ENCODE assay signal across 14 cellular contexts in the genomic region with DNA sequence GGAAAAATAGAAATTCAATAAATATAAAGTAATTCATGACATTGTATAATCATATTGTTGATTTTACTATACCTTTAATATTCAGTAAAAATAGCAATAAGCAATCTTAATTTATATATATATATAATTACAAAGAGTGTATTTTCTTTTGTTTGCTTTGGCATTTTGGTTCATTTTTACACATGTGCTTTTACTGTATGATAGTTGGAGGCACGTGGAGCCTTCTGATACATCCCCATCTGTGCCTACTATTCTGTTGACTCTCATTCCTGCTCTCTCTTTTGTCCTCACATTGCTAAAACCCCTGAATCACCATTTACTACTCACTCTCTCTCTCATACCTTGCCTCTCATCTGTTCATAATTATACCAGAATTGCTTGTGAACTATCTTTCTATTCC.
DNase-seq lines count a peak whose midpoint lies in the region; ATAC-seq and TF ChIP-seq lines count a peak whose summit lies in the region.
"Had no signal": no experiment of that assay in that cellular context is flagged by ENCODE, and none has a peak within 500 bp of the region (broad histone marks: within the 10 kb centered on the region; RNA-seq: fewer than 3 reads in every experiment).

No MANE protein-coding gene starts in this region.

- 0 out of 2 replicates have a peak overlapping the region, but pooled peaks have one; percentile 1 for H3K27ac Mint-ChIP-seq in GM23338
- H3K27ac Mint-ChIP-seq: CD14-positive monocyte; CD8-positive, alpha-beta T cell had no signal

- H3K27me3 ChIP-seq in GM23338 (ENCODE audit: insufficient read depth), result no peaks in the 10 kb centered on the region
- no peaks in the 10 kb centered on the region for H3K27me3 ChIP-seq in HUES48 (ENCODE audit: control insufficient read depth, insufficient read depth, low read length)
- no peaks in the 10 kb centered on the region for H3K27me3 ChIP-seq in iPS-20b (ENCODE audit: insufficient read depth, low read length)
- no peaks in the 10 kb centered on the region for H3K27me3 ChIP-seq in MG63
- no peaks in the 10 kb centered on the region for H3K27me3 ChIP-seq in H7 (ENCODE audit: control insufficient read depth, insufficient read depth, low read length)

- no peaks in the 10 kb centered on the region for H3K9me2 ChIP-seq in GM23338 (ENCODE audit: insufficient read depth)

- H3K27me3 Mint-ChIP-seq in GM23338 (ENCODE audit: insufficient read depth, low read depth, poor library complexity), result no peaks in the 10 kb centered on the region

- peaks cover 57% of the 10 kb centered on the region for H3K4me1 ChIP-seq in GM23338 (ENCODE audit: insufficient read depth)
- peaks cover 65% of the 10 kb centered on the region for H3K4me1 ChIP-seq in HUES48 (ENCODE audit: control insufficient read depth, insufficient read depth, low read length)
- peaks cover 30% of the 10 kb centered on the region; the same call in 1 of the 2 replicates for H3K4me1 ChIP-seq in iPS-20b (ENCODE audit: insufficient read depth, low read length)
- H3K4me1 ChIP-seq: HAP-1 had no signal

- peak overlapping the region; percentile 0; the same call in 1 of the 3 replicates for H3K4me3 Mint-ChIP-seq in GM23338
- H3K4me3 Mint-ChIP-seq: CD14-positive monocyte; CD8-positive, alpha-beta T cell had no signal

- H4K20me1 ChIP-seq in GM23338 (replicated peaks; ENCODE audit: insufficient read depth), result no peaks in the 10 kb centered on the region

- peak; percentile 26; the same call in 1 of the 3 replicates for ATAC-seq in GM23338
- ATAC-seq: CD8-positive, alpha-beta T cell had no signal

- no peaks in the 10 kb centered on the region for H3K9me3 Mint-ChIP-seq in GM23338
- H3K9me3 Mint-ChIP-seq: CD8-positive, alpha-beta T cell had no signal

- no peak for DNase-seq in GM23338 (ENCODE audit: low spot score)
- DNase-seq in NCI-H69 (lab: John Stamatoyannopoulos, UW), result peak; percentile 50
- DNase-seq in NCI-H82 (lab: John Stamatoyannopoulos, UW), result no peak
- DNase-seq in MG63, result no peak
- no peak for DNase-seq in H7
- DNase-seq: CD8-positive, alpha-beta T cell; COR-L47; DMS153; DMS79 treated with DMSO at 0.1 percent for 48 hours; EL had no signal

- no peaks in the 10 kb centered on the region for H3K36me3 Mint-ChIP-seq in GM23338 (ENCODE audit: low read depth)
- H3K36me3 Mint-ChIP-seq: CD14-positive monocyte; CD8-positive, alpha-beta T cell had no signal

- peaks cover 46% of the 10 kb centered on the region for H3K4me1 Mint-ChIP-seq in GM23338
- H3K4me1 Mint-ChIP-seq: CD14-positive monocyte had no signal

- no peak overlapping the region for H3K4me3 ChIP-seq in GM23338
- H3K4me3 ChIP-seq in HUES48 (ENCODE audit: low read depth, low read length), result peak overlapping the region; percentile 24; the same call in 1 of the 2 replicates
- peak overlapping the region; percentile 20; the same call in 1 of the 2 replicates for H3K4me3 ChIP-seq in iPS-20b (ENCODE audit: low read length)
- no peak overlapping the region for H3K4me3 ChIP-seq in MG63
- no peak overlapping the region for H3K4me3 ChIP-seq in H7 (ENCODE audit: insufficient read depth, low read depth, low read length)
- H3K4me3 ChIP-seq: HAP-1 had no signal

- peak overlapping the region; percentile 20; the same call in 1 of the 2 replicates for H3K27ac ChIP-seq in GM23338 (ENCODE audit: low read depth)
- peak overlapping the region; percentile 74 for H3K27ac ChIP-seq in HUES48 (ENCODE audit: low read depth, low read length)
- no peak overlapping the region for H3K27ac ChIP-seq in iPS-20b (ENCODE audit: low read length)

- H3K36me3 ChIP-seq in GM23338 (ENCODE audit: insufficient read depth) (no peaks in the 10 kb centered on the region), HUES48 (ENCODE audit: control insufficient read depth, insufficient read depth, low read length) (no peaks in the 10 kb centered on the region), iPS-20b (ENCODE audit: insufficient read depth, low read depth, low read length) (no peaks in the 10 kb centered on the region), MG63 (no peaks in the 10 kb centered on the region), H7 (replicated peaks; ENCODE audit: control insufficient read depth, insufficient read depth, low read length) (no peaks in the 10 kb centered on the region)
- H3K36me3 ChIP-seq: HAP-1 had no signal

- H3K9me3 ChIP-seq in HUES48 (ENCODE audit: control insufficient read depth, insufficient read depth, low read length), result no peaks in the 10 kb centered on the region
- no peaks in the 10 kb centered on the region for H3K9me3 ChIP-seq in iPS-20b (ENCODE audit: insufficient read depth, low read depth, low read length)
- no peaks in the 10 kb centered on the region for H3K9me3 ChIP-seq in MG63
- H3K9me3 ChIP-seq: HAP-1 had no signal

- H3K79me2 ChIP-seq in GM23338 (replicated peaks; ENCODE audit: insufficient read depth), result no peaks in the 10 kb centered on the region

- peak overlapping the region; percentile 43; the same call in 1 of the 2 replicates for H3K9ac ChIP-seq in HUES48 (ENCODE audit: low read depth, low read length)
- H3K9ac ChIP-seq in iPS-20b (ENCODE audit: low read depth, low read length), result no peak overlapping the region

- no peak overlapping the region for H2AFZ ChIP-seq in GM23338

- H3K4me2 ChIP-seq in GM23338, result peak overlapping the region; percentile 29; the same call in 1 of the 2 replicates

- TF ChIP-seq CTCF in GM23338 (conservative IDR thresholded peaks at IDR 0.05; ENCODE audit: low read depth in 2 of 2), result no peak

- no peaks in the 10 kb centered on the region for H3F3A ChIP-seq in GM23338 (replicated peaks; ENCODE audit: low read depth)

TF ChIP-seq in GM23338, 12 proteins besides CTCF, POLR2A, EP300 and RAD21 (continues in another document):
- TF ChIP-seq NANOG (IDR thresholded peaks at IDR 0.05; ENCODE audit: borderline replicate concordance), result no peak
- TF ChIP-seq CREB1 (CRISPR knock-in tag; IDR thresholded peaks at IDR 0.05; ENCODE audit: low read depth), result no peak
- no peak for TF ChIP-seq POLR2AphosphoS5 (IDR thresholded peaks at IDR 0.05; ENCODE audit: low read depth)
- TF ChIP-seq ZNF114 (CRISPR knock-in tag; IDR thresholded peaks at IDR 0.05), result no peak
- no peak for TF ChIP-seq EZH2phosphoT487 (IDR thresholded peaks at IDR 0.05; ENCODE audit: unreplicated experiment)
- TF ChIP-seq STAT1 (IDR thresholded peaks at IDR 0.05; ENCODE audit: unreplicated experiment), result no peak
- TF ChIP-seq EZH2 (IDR thresholded peaks at IDR 0.05; ENCODE audit: low read depth, unreplicated experiment), result no peak
- no peak for TF ChIP-seq ZNF331 (CRISPR knock-in tag; IDR thresholded peaks at IDR 0.05; ENCODE audit: low read depth)
- TF ChIP-seq, protein P1, sequence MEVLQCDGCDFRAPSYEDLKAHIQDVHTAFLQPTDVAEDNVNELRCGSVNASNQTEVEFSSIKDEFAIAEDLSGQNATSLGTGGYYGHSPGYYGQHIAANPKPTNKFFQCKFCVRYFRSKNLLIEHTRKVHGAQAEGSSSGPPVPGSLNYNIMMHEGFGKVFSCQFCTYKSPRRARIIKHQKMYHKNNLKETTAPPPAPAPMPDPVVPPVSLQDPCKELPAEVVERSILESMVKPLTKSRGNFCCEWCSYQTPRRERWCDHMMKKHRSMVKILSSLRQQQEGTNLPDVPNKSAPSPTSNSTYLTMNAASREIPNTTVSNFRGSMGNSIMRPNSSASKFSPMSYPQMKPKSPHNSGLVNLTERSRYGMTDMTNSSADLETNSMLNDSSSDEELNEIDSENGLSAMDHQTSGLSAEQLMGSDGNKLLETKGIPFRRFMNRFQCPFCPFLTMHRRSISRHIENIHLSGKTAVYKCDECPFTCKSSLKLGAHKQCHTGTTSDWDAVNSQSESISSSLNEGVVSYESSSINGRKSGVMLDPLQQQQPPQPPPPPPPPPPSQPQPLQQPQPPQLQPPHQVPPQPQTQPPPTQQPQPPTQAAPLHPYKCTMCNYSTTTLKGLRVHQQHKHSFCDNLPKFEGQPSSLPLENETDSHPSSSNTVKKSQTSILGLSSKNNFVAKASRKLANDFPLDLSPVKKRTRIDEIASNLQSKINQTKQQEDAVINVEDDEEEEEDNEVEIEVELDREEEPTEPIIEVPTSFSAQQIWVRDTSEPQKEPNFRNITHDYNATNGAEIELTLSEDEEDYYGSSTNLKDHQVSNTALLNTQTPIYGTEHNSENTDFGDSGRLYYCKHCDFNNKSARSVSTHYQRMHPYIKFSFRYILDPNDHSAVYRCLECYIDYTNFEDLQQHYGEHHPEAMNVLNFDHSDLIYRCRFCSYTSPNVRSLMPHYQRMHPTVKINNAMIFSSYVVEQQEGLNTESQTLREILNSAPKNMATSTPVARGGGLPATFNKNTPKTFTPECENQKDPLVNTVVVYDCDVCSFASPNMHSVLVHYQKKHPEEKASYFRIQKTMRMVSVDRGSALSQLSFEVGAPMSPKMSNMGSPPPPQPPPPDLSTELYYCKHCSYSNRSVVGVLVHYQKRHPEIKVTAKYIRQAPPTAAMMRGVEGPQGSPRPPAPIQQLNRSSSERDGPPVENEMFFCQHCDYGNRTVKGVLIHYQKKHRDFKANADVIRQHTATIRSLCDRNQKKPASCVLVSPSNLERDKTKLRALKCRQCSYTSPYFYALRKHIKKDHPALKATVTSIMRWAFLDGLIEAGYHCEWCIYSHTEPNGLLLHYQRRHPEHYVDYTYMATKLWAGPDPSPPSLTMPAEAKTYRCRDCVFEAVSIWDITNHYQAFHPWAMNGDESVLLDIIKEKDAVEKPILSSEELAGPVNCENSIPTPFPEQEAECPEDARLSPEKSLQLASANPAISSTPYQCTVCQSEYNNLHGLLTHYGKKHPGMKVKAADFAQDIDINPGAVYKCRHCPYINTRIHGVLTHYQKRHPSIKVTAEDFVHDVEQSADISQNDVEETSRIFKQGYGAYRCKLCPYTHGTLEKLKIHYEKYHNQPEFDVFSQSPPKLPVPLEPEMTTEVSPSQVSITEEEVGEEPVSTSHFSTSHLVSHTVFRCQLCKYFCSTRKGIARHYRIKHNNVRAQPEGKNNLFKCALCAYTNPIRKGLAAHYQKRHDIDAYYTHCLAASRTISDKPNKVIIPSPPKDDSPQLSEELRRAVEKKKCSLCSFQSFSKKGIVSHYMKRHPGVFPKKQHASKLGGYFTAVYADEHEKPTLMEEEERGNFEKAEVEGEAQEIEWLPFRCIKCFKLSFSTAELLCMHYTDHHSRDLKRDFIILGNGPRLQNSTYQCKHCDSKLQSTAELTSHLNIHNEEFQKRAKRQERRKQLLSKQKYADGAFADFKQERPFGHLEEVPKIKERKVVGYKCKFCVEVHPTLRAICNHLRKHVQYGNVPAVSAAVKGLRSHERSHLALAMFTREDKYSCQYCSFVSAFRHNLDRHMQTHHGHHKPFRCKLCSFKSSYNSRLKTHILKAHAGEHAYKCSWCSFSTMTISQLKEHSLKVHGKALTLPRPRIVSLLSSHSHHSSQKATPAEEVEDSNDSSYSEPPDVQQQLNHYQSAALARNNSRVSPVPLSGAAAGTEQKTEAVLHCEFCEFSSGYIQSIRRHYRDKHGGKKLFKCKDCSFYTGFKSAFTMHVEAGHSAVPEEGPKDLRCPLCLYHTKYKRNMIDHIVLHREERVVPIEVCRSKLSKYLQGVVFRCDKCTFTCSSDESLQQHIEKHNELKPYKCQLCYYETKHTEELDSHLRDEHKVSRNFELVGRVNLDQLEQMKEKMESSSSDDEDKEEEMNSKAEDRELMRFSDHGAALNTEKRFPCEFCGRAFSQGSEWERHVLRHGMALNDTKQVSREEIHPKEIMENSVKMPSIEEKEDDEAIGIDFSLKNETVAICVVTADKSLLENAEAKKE (CRISPR knock-in tag; IDR thresholded peaks at IDR 0.05), result no peak

Comparison
In these comparisons a context has a peak if more than half of its experiments do, and no peak if none do; other contexts are left out.
1. H3K4me3 ChIP-seq: peak in HUES48 (single experiment) and iPS-20b (single experiment); none in GM23338 (single experiment), MG63 (single experiment) and H7 (single experiment).